ENCODE assay signal across 19 cellular contexts in the genomic region with DNA sequence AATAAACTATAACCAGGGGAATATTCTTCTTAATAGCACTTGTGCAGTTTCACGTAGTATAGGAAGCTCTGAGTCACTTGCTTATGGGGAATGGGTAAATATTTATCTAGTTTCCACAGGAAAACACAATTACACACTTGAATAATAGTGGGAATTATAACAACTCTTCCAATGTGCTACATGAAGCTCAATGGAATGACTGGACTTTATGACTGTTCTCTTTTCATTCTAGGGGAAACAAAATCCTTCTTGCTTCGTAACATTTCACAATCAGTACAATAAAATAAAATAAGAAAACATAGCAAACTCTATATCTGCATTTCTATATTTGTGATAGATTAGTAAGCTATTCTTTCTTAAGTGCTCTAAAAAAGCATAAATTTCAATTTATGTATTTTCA.
DNase-seq lines count a peak whose midpoint lies in the region; ATAC-seq, FAIRE-seq and TF ChIP-seq lines count a peak whose summit lies in the region.
"Had no signal": no experiment of that assay in that cellular context is flagged by ENCODE, and none has a peak within 500 bp of the region (broad histone marks: within the 10 kb centered on the region; RNA-seq: fewer than 3 reads in every experiment).

No MANE protein-coding gene starts in this region.

- no peak overlapping the region for H3K4me3 ChIP-seq in bronchial epithelial cell (ENCODE audit: low read depth, low read length)
- H3K4me3 ChIP-seq: lung had no signal

- CTCF ChIA-PET in activated CD8-positive, alpha-beta memory T cell treated with anti-CD3 and anti-CD28 coated beads, Interleukin-2, amount 10 ng/mL, durations not matched to agents 7 days and 5 days (lab: Charles Lee) = no interaction called here

- no peaks in the 10 kb centered on the region for H3K27me3 ChIP-seq in bronchial epithelial cell (ENCODE audit: control insufficient read depth, insufficient read depth, low read length)

- H3K4me3 Mint-ChIP-seq in activated CD8-positive, alpha-beta memory T cell treated with anti-CD3 and anti-CD28 coated beads, Interleukin-2, amount 10 ng/mL, durations not matched to agents 7 days and 5 days = no peak overlapping the region
- H3K4me3 Mint-ChIP-seq in nephron progenitor cell = no peak overlapping the region
- H3K4me3 Mint-ChIP-seq: activated T-helper 1 cell treated with anti-CD3 and anti-CD28 coated beads, Interleukin-12 subunit alpha, Interleukin-12 subunit beta, Interleukin-2, Interleukin-4 antibody, amounts not matched to agents 30 ng/mL and 10 ng/mL and 1 ng/mL, durations not matched to agents 14 hours and 24 hours and 36 hours; H9; natural killer cell treated with Interleukin-12 subunit alpha and Interleukin-12 subunit beta and Interleukin-15 and Interleukin-18, amount 100 ng/mL, for 72 hours had no signal

- no peaks in the 10 kb centered on the region for H3K4me1 Mint-ChIP-seq in activated CD8-positive, alpha-beta memory T cell treated with anti-CD3 and anti-CD28 coated beads, Interleukin-2, amount 10 ng/mL, durations not matched to agents 7 days and 5 days
- peaks cover 40% of the 10 kb centered on the region for H3K4me1 Mint-ChIP-seq in nephron progenitor cell
- H3K4me1 Mint-ChIP-seq: H9 had no signal

- no peak overlapping the region for H3K27ac Mint-ChIP-seq in activated CD8-positive, alpha-beta memory T cell treated with anti-CD3 and anti-CD28 coated beads, Interleukin-2, amount 10 ng/mL, durations not matched to agents 7 days and 5 days
- H3K27ac Mint-ChIP-seq in nephron progenitor cell = no peak overlapping the region
- H3K27ac Mint-ChIP-seq: activated T-helper 1 cell treated with anti-CD3 and anti-CD28 coated beads, Interleukin-12 subunit alpha, Interleukin-12 subunit beta, Interleukin-2, Interleukin-4 antibody, amounts not matched to agents 30 ng/mL and 10 ng/mL and 1 ng/mL, durations not matched to agents 14 hours and 24 hours and 36 hours; H9; natural killer cell treated with Interleukin-12 subunit alpha and Interleukin-12 subunit beta and Interleukin-15 and Interleukin-18, amount 100 ng/mL, for 72 hours had no signal

- peaks cover 2% of the 10 kb centered on the region for H3K9me3 Mint-ChIP-seq in activated CD8-positive, alpha-beta memory T cell treated with anti-CD3 and anti-CD28 coated beads, Interleukin-2, amount 10 ng/mL, durations not matched to agents 7 days and 5 days (ENCODE audit: low read depth)
- peaks cover 5% of the 10 kb centered on the region for H3K9me3 Mint-ChIP-seq in nephron progenitor cell
- H3K9me3 Mint-ChIP-seq: H9 had no signal

- H3K36me3 Mint-ChIP-seq in activated CD8-positive, alpha-beta memory T cell treated with anti-CD3 and anti-CD28 coated beads, Interleukin-2, amount 10 ng/mL, durations not matched to agents 7 days and 5 days = no peaks in the 10 kb centered on the region
- peaks cover 12% of the 10 kb centered on the region for H3K36me3 Mint-ChIP-seq in nephron progenitor cell (ENCODE audit: low read depth)
- H3K36me3 Mint-ChIP-seq: natural killer cell treated with Interleukin-12 subunit alpha and Interleukin-12 subunit beta and Interleukin-15 and Interleukin-18, amount 100 ng/mL, for 72 hours had no signal

- peak; percentile 3 for DNase-seq in AG08396 (ENCODE audit: low spot score)
- peak; percentile 17 for DNase-seq in NCI-H2029 treated with DMSO at 0.1 percent for 48 hours (lab: John Stamatoyannopoulos, UW)
- DNase-seq in bronchial epithelial cell (ENCODE audit: low read depth) = peak; percentile 77
- peak; percentile 9 for DNase-seq in kidney tubule cell (ENCODE audit: low spot score)
- DNase-seq in activated gamma-delta T cell treated with Interleukin-2 at 50 U/mL for 16 hours = no peak
- DNase-seq in nucleus accumbens (lab: John Stamatoyannopoulos, UW) = no peak
- DNase-seq in activated CD8-positive, alpha-beta memory T cell treated with anti-CD3 and anti-CD28 coated beads, Interleukin-2, amount 10 ng/mL, durations not matched to agents 7 days and 5 days = no peak
- DNase-seq in nephron progenitor cell = no peak
- DNase-seq: activated CD4-positive, alpha-beta T cell treated with anti-CD3 and anti-CD28 coated beads, Interleukin-2, amount 50 U/mL, for 48 hours; COR-L47; GDM1; H9; NCI-H1694 treated with DMSO at 0.1 percent for 48 hours; NCI-H510A treated with DMSO at 0.1 percent for 48 hours; stimulated activated CD4-positive, alpha-beta T cell treated with anti-CD3 and anti-CD28 coated beads, Interleukin-1b, Interleukin-23, amount 100 ng/mL, for 48 hours had no signal

- no peak for FAIRE-seq in bronchial epithelial cell (lab: Jason Lieb, UNC)
- FAIRE-seq: RCC 7860 had no signal

- no peaks in the 10 kb centered on the region for H3K36me3 ChIP-seq in bronchial epithelial cell (ENCODE audit: control insufficient read depth, insufficient read depth, low read length)

- no peaks in the 10 kb centered on the region for H3K27me3 Mint-ChIP-seq in activated CD8-positive, alpha-beta memory T cell treated with anti-CD3 and anti-CD28 coated beads, Interleukin-2, amount 10 ng/mL, durations not matched to agents 7 days and 5 days
- H3K27me3 Mint-ChIP-seq in nephron progenitor cell (ENCODE audit: low read depth, poor library complexity) = no peaks in the 10 kb centered on the region

- no peak for ATAC-seq in activated CD8-positive, alpha-beta memory T cell treated with anti-CD3 and anti-CD28 coated beads, Interleukin-2, amount 10 ng/mL, durations not matched to agents 7 days and 5 days
- ATAC-seq: natural killer cell treated with Interleukin-12 subunit alpha and Interleukin-12 subunit beta and Interleukin-15 and Interleukin-18, amount 100 ng/mL, for 72 hours had no signal

- TF ChIP-seq CTCF in bronchial epithelial cell (IDR thresholded peaks at IDR 0.05; ENCODE audit: insufficient read depth, low read length, severe bottlenecking) (no peak), nephron progenitor cell (IDR thresholded peaks at IDR 0.05) (no peak)

Comparison
In these comparisons a context has a peak if more than half of its experiments do, and no peak if none do; other contexts are left out.
1. DNase-seq: peak in AG08396 (single experiment), NCI-H2029 treated with DMSO at 0.1 percent for 48 hours (single experiment), bronchial epithelial cell (single experiment) and kidney tubule cell (single experiment); none in activated gamma-delta T cell treated with Interleukin-2 at 50 U/mL for 16 hours (single experiment), nucleus accumbens (0 of 56), activated CD8-positive, alpha-beta memory T cell treated with anti-CD3 and anti-CD28 coated beads, Interleukin-2, amount 10 ng/mL, durations not matched to agents 7 days and 5 days (single experiment) and nephron progenitor cell (single experiment).